18 cellular contexts compared by ENCODE assay signal in the genomic region with DNA sequence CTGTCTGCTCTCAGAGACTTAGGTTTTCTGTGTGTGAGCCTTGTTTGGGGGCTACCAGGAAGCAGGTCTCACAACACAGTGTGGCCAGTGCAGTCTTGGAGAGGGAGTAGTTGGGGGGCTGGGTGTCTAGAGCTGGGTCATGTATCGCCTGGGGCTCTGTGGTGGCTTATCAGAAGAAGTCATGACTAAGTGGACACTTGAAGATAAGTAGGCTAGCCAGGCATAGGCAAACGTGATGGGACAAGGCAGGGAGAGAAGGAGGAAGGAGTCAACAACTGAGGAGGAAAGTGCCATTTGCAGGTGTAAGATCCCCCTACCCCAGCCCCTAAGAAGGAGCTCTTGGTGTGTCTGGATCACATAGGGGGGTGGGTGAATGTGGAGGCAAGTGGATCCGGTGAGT.
"Had no signal": no experiment of that assay in that cellular context is flagged by ENCODE, and none has a peak within 500 bp of the region (broad histone marks: within the 10 kb centered on the region; RNA-seq: fewer than 3 reads in every experiment).

No MANE protein-coding gene starts in this region.

- H3K27me3 Mint-ChIP-seq: activated CD4-positive, alpha-beta memory T cell treated with anti-CD3 and anti-CD28 coated beads for 36 hours; activated CD4-positive, alpha-beta T cell treated with anti-CD3 and anti-CD28 coated beads for 36 hours; activated CD8-positive, alpha-beta memory T cell treated with anti-CD3 and anti-CD28 coated beads, Interleukin-2, amount 10 ng/mL, durations not matched to agents 7 days and 5 days; effector memory CD8-positive, alpha-beta T cell had no signal

- H3K27me3 ChIP-seq: foreskin keratinocyte, thyroid gland had no signal

- H3K27ac Mint-ChIP-seq: activated CD4-positive, alpha-beta memory T cell treated with anti-CD3 and anti-CD28 coated beads for 36 hours; activated CD4-positive, alpha-beta T cell treated with anti-CD3 and anti-CD28 coated beads for 36 hours; activated CD8-positive, alpha-beta memory T cell treated with anti-CD3 and anti-CD28 coated beads, Interleukin-2, amount 10 ng/mL, durations not matched to agents 7 days and 5 days; activated naive CD8-positive, alpha-beta T cell; effector memory CD8-positive, alpha-beta T cell; memory B cell; WTC11 had no signal

- H3K4me1 Mint-ChIP-seq: activated CD4-positive, alpha-beta T cell treated with anti-CD3 and anti-CD28 coated beads for 36 hours; activated CD8-positive, alpha-beta memory T cell treated with anti-CD3 and anti-CD28 coated beads, Interleukin-2, amount 10 ng/mL, durations not matched to agents 7 days and 5 days; memory B cell had no signal

- H3K36me3 ChIP-seq: left ventricle myocardium inferior, thyroid gland had no signal

- H3K36me3 Mint-ChIP-seq: activated CD4-positive, alpha-beta memory T cell treated with anti-CD3 and anti-CD28 coated beads for 36 hours; activated CD8-positive, alpha-beta memory T cell treated with anti-CD3 and anti-CD28 coated beads, Interleukin-2, amount 10 ng/mL, durations not matched to agents 7 days and 5 days; activated naive CD8-positive, alpha-beta T cell; memory B cell; WTC11 had no signal

- FAIRE-seq: keratinocyte had no signal

- H3K4me3 ChIP-seq: left ventricle myocardium inferior, thyroid gland had no signal

- DNase-seq: activated CD4-positive, alpha-beta memory T cell treated with anti-CD3 and anti-CD28 coated beads for 36 hours; activated CD4-positive, alpha-beta T cell treated with anti-CD3 and anti-CD28 coated beads for 36 hours; activated CD8-positive, alpha-beta memory T cell treated with anti-CD3 and anti-CD28 coated beads, Interleukin-2, amount 10 ng/mL, durations not matched to agents 7 days and 5 days; effector memory CD8-positive, alpha-beta T cell; foreskin keratinocyte; glutamatergic neuron; hypothalamus; left ventricle myocardium inferior; retina; stimulated activated CD4-positive, alpha-beta T cell treated with anti-CD3 and anti-CD28 coated beads, Interleukin-12 subunit alpha, Interleukin-12 subunit beta, amount 100 ng/mL, for 4 hours; stimulated activated CD4-positive, alpha-beta T cell treated with anti-CD3 and anti-CD28 coated beads, Interleukin-1b, Interleukin-23, amount 100 ng/mL, for 48 hours; stimulated activated CD8-positive, alpha-beta memory T cell treated with anti-CD3 and anti-CD28 coated beads, Interleukin-4, amount 100 ng/mL, for 48 hours; stimulated activated naive CD4-positive, alpha-beta T cell; thyroid gland had no signal

- H3K27ac ChIP-seq: foreskin keratinocyte, left ventricle myocardium inferior, thyroid gland had no signal

- H3K4me1 ChIP-seq: foreskin keratinocyte, left ventricle myocardium inferior, thyroid gland had no signal

- H3K9me3 ChIP-seq: left ventricle myocardium inferior, thyroid gland had no signal

- H3K4me3 Mint-ChIP-seq: activated CD4-positive, alpha-beta memory T cell treated with anti-CD3 and anti-CD28 coated beads for 36 hours; activated CD4-positive, alpha-beta T cell treated with anti-CD3 and anti-CD28 coated beads for 36 hours; activated CD8-positive, alpha-beta memory T cell treated with anti-CD3 and anti-CD28 coated beads, Interleukin-2, amount 10 ng/mL, durations not matched to agents 7 days and 5 days; activated naive CD8-positive, alpha-beta T cell; effector memory CD8-positive, alpha-beta T cell; memory B cell; WTC11 had no signal

- H3K9me3 Mint-ChIP-seq: WTC11 had no signal
